In genomic region chr15:75646112-75646943, GRCh38 we compare ENCODE assay signal across 8 cellular contexts. TPM values are rescaled to one million over a fixed set of nuclear protein-coding genes. Genes with fewer than 3 reads are reported as not detected.
DNase-seq lines count a peak whose midpoint lies in the region; ATAC-seq and TF ChIP-seq lines count a peak whose summit lies in the region.

No MANE protein-coding gene starts in this region.

- peaks cover 25% of the 10 kb centered on the region for H3K4me1 Mint-ChIP-seq in activated T-cell treated with anti-CD3 and anti-CD28 coated beads, Interleukin-2, amount 50 U/mL, for 24 hours (ENCODE audit: low read depth)

- no peak for TF ChIP-seq CTCF in brain microvascular endothelial cell (IDR thresholded peaks at IDR 0.05; ENCODE audit: low read depth, low read length, missing control alignments)
- no peak for TF ChIP-seq CTCF in lung (IDR thresholded peaks at IDR 0.05; ENCODE audit: control extremely low read depth, extremely low read depth)
- no peak for TF ChIP-seq CTCF in tibial nerve (IDR thresholded peaks at IDR 0.05)

- no peaks in the 10 kb centered on the region for H3K27me3 Mint-ChIP-seq in activated T-cell treated with anti-CD3 and anti-CD28 coated beads, Interleukin-2, amount 50 U/mL, for 24 hours

- H3K9me3 Mint-ChIP-seq in activated T-cell treated with anti-CD3 and anti-CD28 coated beads, Interleukin-2, amount 50 U/mL, for 24 hours: no peaks in the 10 kb centered on the region

- peak overlapping the region; percentile 83 for H3K4me3 Mint-ChIP-seq in activated T-cell treated with anti-CD3 and anti-CD28 coated beads, Interleukin-2, amount 50 U/mL, for 24 hours

- H3K27ac ChIP-seq in brain microvascular endothelial cell: peak overlapping the region; percentile 96
- H3K27ac ChIP-seq in lung (ENCODE audit: low read depth in 1 of 2, low read length in 1 of 2): peak overlapping the region; percentile 89 to 96
- H3K27ac ChIP-seq in tibial nerve: peak overlapping the region; percentile 89 to 96 (median 96)

- no peaks in the 10 kb centered on the region for H3K36me3 Mint-ChIP-seq in activated T-cell treated with anti-CD3 and anti-CD28 coated beads, Interleukin-2, amount 50 U/mL, for 24 hours (ENCODE audit: low read depth)

- TF ChIP-seq EP300 in tibial nerve (IDR thresholded peaks at IDR 0.05): no peak

- WGBS in lung, 2 donors: 33 to 55% methylated on average over 5 of the region's 5 CpGs
- WGBS in tibial nerve, 2 donors: 29 to 37% methylated on average over 5 of the region's 5 CpGs

- peaks cover 17% of the 10 kb centered on the region for H3K36me3 ChIP-seq in brain microvascular endothelial cell (replicated peaks)
- H3K36me3 ChIP-seq in lung (ENCODE audit: control insufficient read depth in 2 of 2, insufficient read depth in 2 of 2, low read length in 2 of 2): no peaks in the 10 kb centered on the region
- peaks cover 0 to 13% (median 0%) of the 10 kb centered on the region in 3 donors for H3K36me3 ChIP-seq in tibial nerve

- H3K4me3 ChIP-seq in brain microvascular endothelial cell (ENCODE audit: low read depth, low read length) (peak overlapping the region; percentile 85), lung (peak overlapping the region; percentile 79), tibial nerve (peak overlapping the region; percentile 74 to 91 (median 84))

- H3K4me1 ChIP-seq in lung (ENCODE audit: control insufficient read depth in 2 of 2, insufficient read depth in 2 of 2, low read length in 2 of 2) (peaks cover 4 to 27% of the 10 kb centered on the region in 2 donors), tibial nerve (peaks cover 0 to 40% (median 30%) of the 10 kb centered on the region in 4 donors)

- in situ Hi-C loops in brain microvascular endothelial cell (cut with HindIII; ENCODE audit: low pct_ligation_motif_present, low sequenced_read_pairs): no loop called here

- H3K27me3 ChIP-seq in brain microvascular endothelial cell (replicated peaks) (no peaks in the 10 kb centered on the region), lung (ENCODE audit: control insufficient read depth, insufficient read depth) (no peaks in the 10 kb centered on the region), tibial nerve (no peaks in the 10 kb centered on the region)

- DNase-seq in activated T-cell treated with anti-CD3 and anti-CD28 coated beads, Interleukin-2, amount 50 U/mL, for 24 hours: no peak
- no peak for DNase-seq in activated T-cell treated with anti-CD3 and anti-CD28 coated beads, Interleukin-2, amount 50 U/mL, for 1 hour
- DNase-seq in brain microvascular endothelial cell (no peak), lung (ENCODE audit: low spot score) (no peak), tibial nerve (ENCODE audit: low spot score in 2 of 2) (no peak), UCSD-AML1 (lab: John Stamatoyannopoulos, UW; ENCODE audit: unreplicated experiment) (no peak)

- ATAC-seq in lung (ENCODE audit: insufficient read depth, low FRiP score) (no peak), GM18511 (IDR thresholded peaks at IDR 0.05; ENCODE audit: unreplicated experiment) (no peak), GM18867 (IDR thresholded peaks at IDR 0.05; ENCODE audit: unreplicated experiment) (no peak)

- no peak for TF ChIP-seq POLR2A in tibial nerve (IDR thresholded peaks at IDR 0.05)

- H3K27ac Mint-ChIP-seq in activated T-cell treated with anti-CD3 and anti-CD28 coated beads, Interleukin-2, amount 50 U/mL, for 24 hours: peak overlapping the region; percentile 73

- H3K9me3 ChIP-seq in lung (ENCODE audit: control insufficient read depth in 2 of 2, insufficient read depth in 1 of 2, low read length in 1 of 2) (no peaks in the 10 kb centered on the region), tibial nerve (no peaks in the 10 kb centered on the region)

RNA-seq across cellular contexts. Expression of gene SNX33, which starts 1.4 kb away (rescaled TPM):
- 10 to 100 TPM; 16.7 to 23.5 TPM for total RNA-seq in lung
- 10 to 100 TPM; 13.6 to 19.3 TPM for polyA plus RNA-seq in lung
- 10 to 100 TPM; 29.7 to 44.9 (median 31.1) TPM for total RNA-seq in tibial nerve

RNA-seq across cellular contexts. Expression of gene IMP3, which starts 6.3 kb away (rescaled TPM):
- 10 to 100 TPM; 34.2 to 66.8 TPM for total RNA-seq in lung
- 10 to 100 TPM; 73.4 to 78.4 TPM for polyA plus RNA-seq in lung
- total RNA-seq in tibial nerve: 100 to 1,000 TPM; 163 to 179 (median 170) TPM

RNA-seq across cellular contexts. Expression of gene SNUPN, which starts 20.8 kb away (rescaled TPM):
- 10 to 100 TPM; 19.1 to 22.9 TPM for total RNA-seq in lung
- 10 to 100 TPM; 19.3 to 24.6 TPM for polyA plus RNA-seq in lung
- total RNA-seq in tibial nerve: 10 to 100 TPM; 16.3 to 35.1 (median 23.7) TPM
